ENCODE assay signal across 1 cellular context in the genomic region with DNA sequence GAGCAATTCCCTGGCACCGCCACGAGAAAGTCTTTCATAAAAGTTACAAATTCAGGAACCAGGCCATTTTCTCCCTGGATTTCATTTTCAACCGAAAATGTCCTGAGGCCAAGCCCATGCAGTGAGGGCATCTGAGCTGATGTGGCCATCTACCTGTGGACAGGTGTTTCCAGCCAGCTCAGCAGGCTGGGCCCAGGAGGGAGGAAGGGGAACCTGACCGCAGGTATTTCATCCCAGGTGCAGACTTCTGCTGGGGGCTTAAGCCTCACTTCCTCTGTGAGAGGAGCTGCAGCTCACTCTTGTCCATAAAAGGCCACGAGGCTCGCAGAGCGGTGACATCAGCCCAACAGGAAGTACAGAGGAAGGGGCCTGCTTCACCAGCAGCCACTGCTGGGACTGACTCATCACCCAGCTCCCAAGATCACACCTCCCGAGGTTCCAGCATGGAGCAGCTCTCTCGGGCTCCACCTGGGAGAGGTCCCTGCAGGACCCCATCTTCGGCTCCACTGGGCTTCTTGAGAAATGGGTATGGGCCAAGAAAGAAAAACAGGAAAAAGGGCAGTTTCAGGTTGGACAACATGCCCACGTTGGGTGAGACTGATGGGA.
TF ChIP-seq lines count a peak whose summit lies in the region.

No MANE protein-coding gene starts in this region.

TF ChIP-seq in K562, 482 proteins besides CTCF, POLR2A, EP300 and RAD21 (continued from another document and continues in another):
- TF ChIP-seq MGA (IDR thresholded peaks at IDR 0.05) (peak; percentile 86), GABPB1 (CRISPR knock-in tag; IDR thresholded peaks at IDR 0.05) (peak; percentile 73; the same call in 1 of the 2 replicates), TEAD1 (CRISPR knock-in tag; IDR thresholded peaks at IDR 0.05) (0 out of 4 replicates have a peak, but pooled peaks of 1 of the 2 experiments have one; percentile 8), NFRKB (IDR thresholded peaks at IDR 0.05; ENCODE audit: low read depth) (peak; percentile 84; the same call in 1 of the 2 replicates), RFX7 (CRISPR knock-in tag; IDR thresholded peaks at IDR 0.05) (no peak), ZNF395 (CRISPR knock-in tag; IDR thresholded peaks at IDR 0.05) (peak; percentile 77), JUND (IDR thresholded peaks at IDR 0.05; ENCODE audit: borderline replicate concordance, low read depth, low read length) (peak; percentile 96), JUND (tag; IDR thresholded peaks at IDR 0.05; ENCODE audit: borderline replicate concordance, low read depth, low read length) (peak; percentile 93; the same call in 2 of the 3 replicates), ZHX1 (conservative IDR thresholded peaks at IDR 0.05; ENCODE audit: low read length) (no peak), SAFB2 (IDR thresholded peaks at IDR 0.05; ENCODE audit: borderline replicate concordance, low read depth, low read length, severe bottlenecking) (no peak), FIP1L1 (IDR thresholded peaks at IDR 0.05; ENCODE audit: low read depth, low read length, poor library complexity, severe bottlenecking) (no peak), TFAP4 (CRISPR knock-in tag; IDR thresholded peaks at IDR 0.05; ENCODE audit: borderline replicate concordance) (peak; percentile 62; the same call in 1 of the 2 replicates), ZNF766 (CRISPR knock-in tag; conservative IDR thresholded peaks at IDR 0.05) (0 out of 2 replicates have a peak, but pooled peaks have one; percentile 72), CXXC5 (CRISPR knock-in tag; IDR thresholded peaks at IDR 0.05) (peak; percentile 63), ZNF175 (CRISPR knock-in tag; IDR thresholded peaks at IDR 0.05; ENCODE audit: low read depth) (peak; percentile 96), COPS2 (conservative IDR thresholded peaks at IDR 0.05) (no peak), ZFP91 (CRISPR knock-in tag; IDR thresholded peaks at IDR 0.05) (no peak), HMBOX1 (IDR thresholded peaks at IDR 0.05) (no peak), ATF7 (IDR thresholded peaks at IDR 0.05) (peak; percentile 94), HEY1 (CRISPR knock-in tag; IDR thresholded peaks at IDR 0.05; ENCODE audit: borderline replicate concordance) (no peak), RBFOX2 (IDR thresholded peaks at IDR 0.05; ENCODE audit: low read depth, low read length) (peak; percentile 54), ELF4 (CRISPR knock-in tag; IDR thresholded peaks at IDR 0.05) (no peak), CREB5 (CRISPR knock-in tag; IDR thresholded peaks at IDR 0.05) (no peak; the same call in 1 of the 2 replicates), CREB3 (tag; conservative IDR thresholded peaks at IDR 0.05; ENCODE audit: low read depth) (0 out of 2 replicates have a peak, but pooled peaks have one; percentile 33), ZNF134 (CRISPR knock-in tag; conservative IDR thresholded peaks at IDR 0.05) (peak; percentile 21; the same call in 1 of the 2 replicates), DPF2 (IDR thresholded peaks at IDR 0.05) (0 out of 2 replicates have a peak, but pooled peaks have one; percentile 8), DMBX1 (CRISPR knock-in tag; IDR thresholded peaks at IDR 0.05; ENCODE audit: borderline replicate concordance) (peak; percentile 79)
- TF ChIP-seq, protein P1, sequence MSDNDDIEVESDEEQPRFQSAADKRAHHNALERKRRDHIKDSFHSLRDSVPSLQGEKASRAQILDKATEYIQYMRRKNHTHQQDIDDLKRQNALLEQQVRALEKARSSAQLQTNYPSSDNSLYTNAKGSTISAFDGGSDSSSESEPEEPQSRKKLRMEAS (CRISPR knock-in tag; IDR thresholded peaks at IDR 0.05) = peak; percentile 85
